9 cellular contexts compared by ENCODE assay signal in genomic region chr11:60951611-60951908, GRCh38. TPM values are rescaled to one million over a fixed set of nuclear protein-coding genes. Genes with fewer than 3 reads are reported as not detected.
DNase-seq lines count a peak whose midpoint lies in the region; ATAC-seq and TF ChIP-seq lines count a peak whose summit lies in the region.
"Had no signal": no experiment of that assay in that cellular context is flagged by ENCODE, and none has a peak within 500 bp of the region (broad histone marks: within the 10 kb centered on the region; RNA-seq: fewer than 3 reads in every experiment).

No MANE protein-coding gene starts in this region.

- H3K4me1 Mint-ChIP-seq in naive thymus-derived CD4-positive, alpha-beta T cell, result peaks cover 16 to 44% (median 40%) of the 10 kb centered on the region in 7 donors

- H3K27me3 Mint-ChIP-seq in naive thymus-derived CD4-positive, alpha-beta T cell, result peaks cover 0 to 40% (median 0%) of the 10 kb centered on the region in 5 donors

- peak overlapping the region; percentile 83 to 96 (median 90) for H3K4me3 Mint-ChIP-seq in naive thymus-derived CD4-positive, alpha-beta T cell

- H3K9me3 Mint-ChIP-seq in naive thymus-derived CD4-positive, alpha-beta T cell, result peaks cover 0 to 1% (median 0%) of the 10 kb centered on the region in 11 donors

- peak overlapping the region; percentile 48 for H3K4me3 ChIP-seq in AG09309 (ENCODE audit: control insufficient read depth, low read depth, low read length)
- H3K4me3 ChIP-seq in naive thymus-derived CD4-positive, alpha-beta T cell (ENCODE audit: low read length), result peak overlapping the region; percentile 58

- intact Hi-C loops in naive thymus-derived CD4-positive, alpha-beta T cell (cut with micrococcal nuclease), result no loop called here

- H3K36me3 ChIP-seq in naive thymus-derived CD4-positive, alpha-beta T cell (ENCODE audit: control insufficient read depth in 2 of 3, insufficient read depth in 3 of 3, low read length in 3 of 3), result peaks cover 0 to 1% (median 0%) of the 10 kb centered on the region in 3 experiments
- H3K36me3 ChIP-seq: pancreas had no signal

- H3K27me3 ChIP-seq in naive thymus-derived CD4-positive, alpha-beta T cell (ENCODE audit: control insufficient read depth in 2 of 2, insufficient read depth in 2 of 2, low read length in 2 of 2), result no peaks in the 10 kb centered on the region
- H3K27me3 ChIP-seq: pancreas had no signal

- H3K27ac ChIP-seq in naive thymus-derived CD4-positive, alpha-beta T cell (ENCODE audit: low read depth, low read length), result peak overlapping the region; percentile 67

- no peak for TF ChIP-seq CTCF in AG09309 (IDR thresholded peaks at IDR 0.05; ENCODE audit: control insufficient read depth, insufficient read depth, low read depth, low read length, missing control alignments)

- H3K36me3 Mint-ChIP-seq in naive thymus-derived CD4-positive, alpha-beta T cell, result peaks cover 0 to 4% (median 0%) of the 10 kb centered on the region in 5 donors

- H3K27ac Mint-ChIP-seq in naive thymus-derived CD4-positive, alpha-beta T cell, result peak overlapping the region; percentile 60 to 97 (median 96)

- no peaks in the 10 kb centered on the region for H3K9me3 ChIP-seq in naive thymus-derived CD4-positive, alpha-beta T cell (ENCODE audit: control insufficient read depth in 2 of 3, low read length in 3 of 3)
- H3K9me3 ChIP-seq: pancreas had no signal

- peaks cover 0 to 21% of the 10 kb centered on the region in 2 donors for H3K4me1 ChIP-seq in naive thymus-derived CD4-positive, alpha-beta T cell (ENCODE audit: control insufficient read depth in 2 of 2, insufficient read depth in 2 of 2, low read length in 2 of 2)
- H3K4me1 ChIP-seq: pancreas had no signal

- ATAC-seq in esophagus mucosa (peak; percentile 17), GM19452 (IDR thresholded peaks at IDR 0.05; ENCODE audit: unreplicated experiment) (no peak), HG02678 (IDR thresholded peaks at IDR 0.05; ENCODE audit: unreplicated experiment) (no peak), HG02973 (IDR thresholded peaks at IDR 0.05; ENCODE audit: unreplicated experiment) (no peak)
- ATAC-seq in naive thymus-derived CD4-positive, alpha-beta T cell, result peak; percentile 5

- DNase-seq in AG09309 (ENCODE audit: low read depth), result no peak
- peak; percentile 22 for DNase-seq in NOMO-1 treated with DMSO at 0.1 percent for 48 hours (lab: John Stamatoyannopoulos, UW; ENCODE audit: unreplicated experiment)
- DNase-seq in naive thymus-derived CD4-positive, alpha-beta T cell, result peak in 1 of 9 donors; percentile 25
- no peak for DNase-seq in DMS53 (lab: John Stamatoyannopoulos, UW)

- POLR2A ChIA-PET in naive thymus-derived CD4-positive, alpha-beta T cell (lab: Charles Lee), result interaction anchor here (0.8 to 4.5 kb wide), 4 partner anchors 10 to 44 kb away, joined by 3 to 16 read pairs (median 3); partner anchors contain the start of genes CD6 and TMEM109

- CTCF ChIA-PET in naive thymus-derived CD4-positive, alpha-beta T cell (lab: Charles Lee), result no interaction called here

RNA-seq across cellular contexts. Expression of gene SLC15A3, which starts 0.4 kb away (rescaled TPM):
- total RNA-seq in esophagus mucosa, result 3.9 TPM
- 100 to 1,000 TPM in 1 of 5 experiments, 10 to 100 TPM in 3, 1 to 10 TPM in 1; 2.9 to 101 (median 10.8) TPM for total RNA-seq in naive thymus-derived CD4-positive, alpha-beta T cell
- 1 to 10 TPM in 1 of 2 donors, under 1 TPM in 1; 0.85 to 2.6 TPM for polyA plus RNA-seq in naive thymus-derived CD4-positive, alpha-beta T cell

RNA-seq across cellular contexts. Expression of gene CD6, which starts 19.9 kb away (rescaled TPM):
- 0.80 TPM for total RNA-seq in esophagus mucosa
- 100 to 1,000 TPM; 361 to 653 (median 430) TPM for total RNA-seq in naive thymus-derived CD4-positive, alpha-beta T cell
- 100 to 1,000 TPM; 195 to 303 TPM for polyA plus RNA-seq in naive thymus-derived CD4-positive, alpha-beta T cell

RNA-seq across cellular contexts. Expression of gene TMEM132A, which starts 27.3 kb away (rescaled TPM):
- total RNA-seq in esophagus mucosa, result 27.0 TPM
- total RNA-seq in naive thymus-derived CD4-positive, alpha-beta T cell, result under 1 TPM in 2 of 5 experiments, not detected in 3; 0.57 to 0.58 TPM
- not detected for polyA plus RNA-seq in naive thymus-derived CD4-positive, alpha-beta T cell

RNA-seq across cellular contexts. Expression of gene TMEM109, which starts 37.6 kb away (rescaled TPM):
- total RNA-seq in esophagus mucosa, result 80.4 TPM
- 10 to 100 TPM; 49.8 to 99.8 (median 56.9) TPM for total RNA-seq in naive thymus-derived CD4-positive, alpha-beta T cell
- 100 to 1,000 TPM; 208 to 287 TPM for polyA plus RNA-seq in naive thymus-derived CD4-positive, alpha-beta T cell

RNA-seq across cellular contexts. Expression of gene PRPF19, which starts 45.2 kb away (rescaled TPM):
- total RNA-seq in esophagus mucosa, result 94.9 TPM
- 100 to 1,000 TPM in 1 of 5 experiments, 10 to 100 TPM in 4; 72.8 to 139 (median 85.6) TPM for total RNA-seq in naive thymus-derived CD4-positive, alpha-beta T cell
- polyA plus RNA-seq in naive thymus-derived CD4-positive, alpha-beta T cell, result 10 to 100 TPM; 17.9 to 20.0 TPM

Comparison
In these comparisons a context has a peak if more than half of its experiments do, and no peak if none do; other contexts are left out.
1. ATAC-seq: peak in esophagus mucosa (single experiment) and naive thymus-derived CD4-positive, alpha-beta T cell (single experiment); none in GM19452 (single experiment), HG02678 (single experiment) and HG02973 (single experiment).
2. RNA of gene CD6, which starts 19.9 kb away (total RNA-seq): 361 to 653 TPM in naive thymus-derived CD4-positive, alpha-beta T cell; 0.80 TPM in esophagus mucosa (single experiment); every median in the first group is over 100 times any median in the second.
3. RNA of gene TMEM132A, which starts 27.3 kb away (total RNA-seq): 27.0 TPM in esophagus mucosa (single experiment); 0.57 to 0.58 TPM in naive thymus-derived CD4-positive, alpha-beta T cell; every median in the first group is over 10 times any median in the second.